Comparison of ENCODE assay signal across 9 cellular contexts in genomic region chr5:170552486-170553122, GRCh38. TPM values are rescaled to one million over a fixed set of nuclear protein-coding genes. Genes with fewer than 3 reads are reported as not detected.
DNase-seq lines count a peak whose midpoint lies in the region; FAIRE-seq and TF ChIP-seq lines count a peak whose summit lies in the region.
"Had no signal": no experiment of that assay in that cellular context is flagged by ENCODE, and none has a peak within 500 bp of the region (broad histone marks: within the 10 kb centered on the region; RNA-seq: fewer than 3 reads in every experiment).

No MANE protein-coding gene starts in this region.

- H3K27me3 ChIP-seq in brain microvascular endothelial cell (replicated peaks) (no peaks in the 10 kb centered on the region), stomach (peaks cover 0 to 20% (median 3%) of the 10 kb centered on the region in 3 donors)

- TF ChIP-seq POLR2A in stomach (IDR thresholded peaks at IDR 0.05) = no peak

- intact Hi-C loops in stomach (cut with DNase I; ENCODE audit: low total_unique reads) = no loop called here

- 29 to 36% (median 30%) methylated on average over 15 of the region's 15 CpGs for WGBS in stomach, 5 donors

- no peaks in the 10 kb centered on the region for H3K9me3 ChIP-seq in stomach

- TF ChIP-seq EP300 in stomach (IDR thresholded peaks at IDR 0.05) = no peak

- H3K4me1 ChIP-seq in stomach = peaks cover 5 to 15% (median 8%) of the 10 kb centered on the region in 4 donors

- TF ChIP-seq CTCF in brain microvascular endothelial cell (IDR thresholded peaks at IDR 0.05; ENCODE audit: low read depth, low read length, missing control alignments) (peak; percentile 16), stomach (IDR thresholded peaks at IDR 0.05) (no peak)

- peak; percentile 77 for FAIRE-seq in HTR-8/SVneo (lab: Jason Lieb, UNC)

- DNase-seq in HTR-8/SVneo (ENCODE audit: insufficient read length, low spot score) (peak; percentile 89), brain microvascular endothelial cell (peak; percentile 88), inferior parietal cortex (ENCODE audit: extremely low spot score) (peak; percentile 51), stomach (peak; percentile 51), 8988T (no peak), germinal center (ENCODE audit: low spot score) (no peak), NCI-H1092 (lab: John Stamatoyannopoulos, UW) (no peak)
- no peak for DNase-seq in stimulated activated CD4-positive, alpha-beta T cell treated with anti-CD3 and anti-CD28 coated beads, Interleukin-4, amount 100 ng/mL, for 1 hour

- H3K4me3 ChIP-seq in brain microvascular endothelial cell (ENCODE audit: low read depth, low read length) (no peak overlapping the region), stomach (no peak overlapping the region)

- H3K36me3 ChIP-seq in brain microvascular endothelial cell (replicated peaks) (no peaks in the 10 kb centered on the region), stomach (no peaks in the 10 kb centered on the region)

- H3K27ac ChIP-seq in brain microvascular endothelial cell (no peak overlapping the region), stomach (peak overlapping the region in 3 of 5 donors; percentile 0 to 67 (median 26))

- in situ Hi-C loops in brain microvascular endothelial cell (cut with HindIII; ENCODE audit: low pct_ligation_motif_present, low sequenced_read_pairs) = no loop called here

RNA-seq across cellular contexts. Expression of gene KCNIP1, which starts 48.8 kb away (rescaled TPM):
- total RNA-seq in stomach = under 1 TPM in 2 of 5 donors, not detected in 3; 0.29 to 0.73 TPM
- polyA plus RNA-seq in stomach = under 1 TPM; 0.20 to 0.61 (median 0.31) TPM
- total RNA-seq: mononuclear cell had no signal

Comparison
In these comparisons a context has a peak if more than half of its experiments do, and no peak if none do; other contexts are left out.
1. DNase-seq: peak in HTR-8/SVneo (single experiment), brain microvascular endothelial cell (single experiment), inferior parietal cortex (single experiment) and stomach (single experiment); none in 8988T (single experiment), germinal center (single experiment), NCI-H1092 (single experiment) and stimulated activated CD4-positive, alpha-beta T cell treated with anti-CD3 and anti-CD28 coated beads, Interleukin-4, amount 100 ng/mL, for 1 hour (single experiment).